ENCODE assay signal across 26 cellular contexts in the genomic region with DNA sequence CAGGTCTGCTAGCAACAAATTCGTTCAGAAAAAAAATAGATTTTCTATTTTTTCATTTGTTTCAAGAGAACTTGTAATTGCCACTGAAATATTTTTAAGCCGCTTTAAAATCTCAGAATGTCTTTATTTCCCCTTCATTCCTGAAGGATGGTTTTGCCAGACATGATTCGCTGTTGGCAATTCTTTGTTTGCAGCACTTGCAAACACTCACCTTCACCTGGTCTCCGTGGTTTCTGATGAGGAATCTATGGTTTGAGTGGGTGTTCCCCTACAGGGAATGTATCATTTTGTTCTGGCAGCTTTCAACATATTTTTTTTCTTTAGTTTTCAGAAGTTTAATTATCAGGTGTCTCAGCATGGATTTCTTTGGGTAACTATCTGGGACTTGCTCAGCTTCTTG.
"Had no signal": no experiment of that assay in that cellular context is flagged by ENCODE, and none has a peak within 500 bp of the region (broad histone marks: within the 10 kb centered on the region; RNA-seq: fewer than 3 reads in every experiment).

No MANE protein-coding gene starts in this region.

- H3K36me3 Mint-ChIP-seq: natural killer cell treated with Interleukin-12 subunit alpha and Interleukin-12 subunit beta and Interleukin-15 and Interleukin-18, amount 100 ng/mL, for 72 hours; stimulated activated effector memory CD8-positive, alpha-beta T cell treated with anti-CD3 and anti-CD28 coated beads, Interleukin-12 subunit alpha, Interleukin-12 subunit beta, amount 100 ng/mL, for 72 hours; stimulated activated naive B cell treated with anti-CD40 and anti-IgM and Interleukin-4, amounts not matched to agents 10 μg/mL and 1 μg/mL and 100 μg/mL, for 72 hours had no signal

- H3K4me3 Mint-ChIP-seq: natural killer cell treated with Interleukin-12 subunit alpha and Interleukin-12 subunit beta and Interleukin-15 and Interleukin-18, amount 100 ng/mL, for 72 hours; nephron progenitor cell; neural crest cell; stimulated activated effector memory CD8-positive, alpha-beta T cell treated with anti-CD3 and anti-CD28 coated beads, Interleukin-12 subunit alpha, Interleukin-12 subunit beta, amount 100 ng/mL, for 72 hours; stimulated activated naive B cell treated with anti-CD40 and anti-IgM and Interleukin-4, amounts not matched to agents 10 μg/mL and 1 μg/mL and 100 μg/mL, for 72 hours; stimulated activated naive CD8-positive, alpha-beta T cell treated with anti-CD3 and anti-CD28 coated beads, Interleukin-15, Interleukin-2, amounts not matched to agents 100 ng/mL and 50 ng/mL, for 24 hours had no signal

- H3K36me3 ChIP-seq: neutrophil, pancreas, prostate gland, right lobe of liver, sigmoid colon, stomach, thoracic aorta, thyroid gland, tibial nerve, upper lobe of left lung, vagina had no signal

- H3K4me1 ChIP-seq: pancreas, prostate gland, right lobe of liver, sigmoid colon, stomach, thyroid gland, tibial nerve, upper lobe of left lung, vagina had no signal

- H3K4me1 Mint-ChIP-seq: stimulated activated effector memory CD8-positive, alpha-beta T cell treated with anti-CD3 and anti-CD28 coated beads, Interleukin-12 subunit alpha, Interleukin-12 subunit beta, amount 100 ng/mL, for 72 hours had no signal

- H3K9me3 ChIP-seq: neutrophil, pancreas, prostate gland, right lobe of liver, sigmoid colon, stomach, thoracic aorta, thyroid gland, upper lobe of left lung, vagina had no signal

- H3K27ac ChIP-seq: neutrophil, pancreas, prostate gland, right lobe of liver, sigmoid colon, stomach, thoracic aorta, thyroid gland, tibial nerve, upper lobe of left lung, vagina had no signal

- H3K27ac Mint-ChIP-seq: natural killer cell treated with Interleukin-12 subunit alpha and Interleukin-12 subunit beta and Interleukin-15 and Interleukin-18, amount 100 ng/mL, for 72 hours; nephron progenitor cell; stimulated activated effector memory CD8-positive, alpha-beta T cell treated with anti-CD3 and anti-CD28 coated beads, Interleukin-12 subunit alpha, Interleukin-12 subunit beta, amount 100 ng/mL, for 72 hours; stimulated activated naive B cell treated with anti-CD40 and anti-IgM and Interleukin-4, amounts not matched to agents 10 μg/mL and 1 μg/mL and 100 μg/mL, for 72 hours; stimulated activated naive CD8-positive, alpha-beta T cell treated with anti-CD3 and anti-CD28 coated beads, Interleukin-15, Interleukin-2, amounts not matched to agents 100 ng/mL and 50 ng/mL, for 24 hours had no signal

- H3K27me3 ChIP-seq: pancreas, right lobe of liver, thyroid gland, upper lobe of left lung, vagina had no signal

- H3K4me3 ChIP-seq: pancreas, prostate gland, right lobe of liver, sigmoid colon, stomach, thoracic aorta, thyroid gland, tibial nerve, upper lobe of left lung, vagina had no signal

- ATAC-seq: natural killer cell treated with Interleukin-12 subunit alpha and Interleukin-12 subunit beta and Interleukin-15 and Interleukin-18, amount 100 ng/mL, for 72 hours; pancreas; right cardiac atrium; right lobe of liver; stimulated activated effector memory CD8-positive, alpha-beta T cell treated with anti-CD3 and anti-CD28 coated beads, Interleukin-12 subunit alpha, Interleukin-12 subunit beta, amount 100 ng/mL, for 72 hours; stimulated activated naive B cell treated with anti-CD40 and anti-IgM and Interleukin-4, amounts not matched to agents 10 μg/mL and 1 μg/mL and 100 μg/mL, for 72 hours had no signal

- DNase-seq: nephron progenitor cell; nucleus accumbens; right cardiac atrium; sigmoid colon; small intestine; stimulated activated CD4-positive, alpha-beta T cell treated with anti-CD3 and anti-CD28 coated beads, Interleukin-15, amount 100 ng/mL, for 24 hours; stimulated activated CD4-positive, alpha-beta T cell treated with anti-CD3 and anti-CD28 coated beads, Interleukin-2, amount 100 ng/mL, for 24 hours; stimulated activated CD4-positive, alpha-beta T cell treated with anti-CD3 and anti-CD28 coated beads, Interleukin-2, amount 100 ng/mL, for 48 hours; stimulated activated CD4-positive, alpha-beta T cell treated with anti-CD3 and anti-CD28 coated beads, Interleukin-4, amount 100 ng/mL, for 24 hours; stimulated activated naive B cell treated with anti-CD40 and anti-IgM and Interleukin-4, amounts not matched to agents 10 μg/mL and 1 μg/mL and 100 μg/mL, for 72 hours; stimulated activated naive CD4-positive, alpha-beta T cell treated with Interleukin-2 at 50 U/mL for 16 hours; stomach; trophoblast cell; upper lobe of left lung had no signal

- H3K9me3 Mint-ChIP-seq: natural killer cell treated with Interleukin-12 subunit alpha and Interleukin-12 subunit beta and Interleukin-15 and Interleukin-18, amount 100 ng/mL, for 72 hours; neural crest cell; stimulated activated effector memory CD8-positive, alpha-beta T cell treated with anti-CD3 and anti-CD28 coated beads, Interleukin-12 subunit alpha, Interleukin-12 subunit beta, amount 100 ng/mL, for 72 hours; stimulated activated naive B cell treated with anti-CD40 and anti-IgM and Interleukin-4, amounts not matched to agents 10 μg/mL and 1 μg/mL and 100 μg/mL, for 72 hours; stimulated activated naive CD8-positive, alpha-beta T cell treated with anti-CD3 and anti-CD28 coated beads, Interleukin-15, Interleukin-2, amounts not matched to agents 100 ng/mL and 50 ng/mL, for 24 hours had no signal
